ENCODE assay signal across 11 cellular contexts in genomic region chr19:22422220-22422619, GRCh38. TPM values are rescaled to one million over a fixed set of nuclear protein-coding genes. Genes with fewer than 3 reads are reported as not detected.
DNase-seq lines count a peak whose midpoint lies in the region; ATAC-seq and TF ChIP-seq lines count a peak whose summit lies in the region.
"Had no signal": no experiment of that assay in that cellular context is flagged by ENCODE, and none has a peak within 500 bp of the region (broad histone marks: within the 10 kb centered on the region; RNA-seq: fewer than 3 reads in every experiment).

TSS of gene ZNF98 (minus strand) at chr19:22422346. CDS start at chr19:22422224, 122 bp downstream.

- TF ChIP-seq CTCF in heart left ventricle (IDR thresholded peaks at IDR 0.05) = no peak
- TF ChIP-seq CTCF in parathyroid adenoma (IDR thresholded peaks at IDR 0.05) = no peak
- TF ChIP-seq CTCF in left lung (IDR thresholded peaks at IDR 0.05) = no peak

- DNase-seq in C1 segment of cervical spinal cord (lab: John Stamatoyannopoulos, UW) = peak in 9 of 14 donors; percentile 1 to 48 (median 17)
- DNase-seq in NT2/D1 (ENCODE audit: low read depth, low spot score) = peak; percentile 94
- peak; percentile 32 to 84 (median 64) for DNase-seq in heart left ventricle
- no peak for DNase-seq in NCI-H524 (lab: John Stamatoyannopoulos, UW)
- DNase-seq in left lung = no peak
- DNase-seq in activated gamma-delta T cell treated with Interleukin-2 at 50 U/mL for 16 hours = no peak
- DNase-seq: GDM1, mesendoderm, NCI-H69 had no signal

- H3K4me3 ChIP-seq in NT2/D1 (ENCODE audit: insufficient read length, low read depth) (peak within 1 kb of the TSS; percentile 90), heart left ventricle (peak within 1 kb of the TSS in 11 of 12 donors; percentile 10 to 55 (median 50)), parathyroid adenoma (ENCODE audit: low read depth, low read length) (peak within 1 kb of the TSS; percentile 67), left lung (no peak within 1 kb of the TSS)

- peak within 1 kb of the TSS in 2 of 12 donors; percentile 17 to 30 for H3K27ac ChIP-seq in heart left ventricle
- no peak within 1 kb of the TSS for H3K27ac ChIP-seq in parathyroid adenoma
- H3K27ac ChIP-seq in left lung = no peak within 1 kb of the TSS

- H3K36me3 ChIP-seq in NT2/D1 (ENCODE audit: insufficient read depth, insufficient read length, low read length) (peaks cover 18% of the 10 kb centered on the region), heart left ventricle (no peaks in the 10 kb centered on the region), parathyroid adenoma (ENCODE audit: control insufficient read depth, insufficient read depth, low read length) (no peaks in the 10 kb centered on the region), left lung (no peaks in the 10 kb centered on the region)

- H3K27me3 ChIP-seq in NT2/D1 (ENCODE audit: insufficient read depth, insufficient read length) (no peaks in the 10 kb centered on the region), heart left ventricle (peaks cover 0 to 10% (median 0%) of the 10 kb centered on the region in 9 donors), parathyroid adenoma (ENCODE audit: control insufficient read depth, insufficient read depth, low read length) (no peaks in the 10 kb centered on the region), left lung (peaks cover 0 to 2% of the 10 kb centered on the region in 2 donors)

- no peaks in the 10 kb centered on the region for H3K79me2 ChIP-seq in parathyroid adenoma

- TF ChIP-seq POLR2A in heart left ventricle (IDR thresholded peaks at IDR 0.05) = no peak

- H3K9me3 ChIP-seq in NT2/D1 (ENCODE audit: insufficient read depth, low read length) = peaks cover 21% of the 10 kb centered on the region; the same call in 1 of the 2 replicates
- H3K9me3 ChIP-seq in heart left ventricle = peaks cover 0 to 46% (median 2%) of the 10 kb centered on the region in 12 donors
- no peaks in the 10 kb centered on the region for H3K9me3 ChIP-seq in parathyroid adenoma (ENCODE audit: control insufficient read depth, low read length)
- peaks cover 0 to 93% of the 10 kb centered on the region in 2 donors for H3K9me3 ChIP-seq in left lung

- H3K4me1 ChIP-seq in NT2/D1 (ENCODE audit: insufficient read depth, insufficient read length) (peaks cover 3% of the 10 kb centered on the region), heart left ventricle (peaks cover 0 to 3% (median 0%) of the 10 kb centered on the region in 12 donors), parathyroid adenoma (no peaks in the 10 kb centered on the region), left lung (no peaks in the 10 kb centered on the region)

- peak within 1 kb of the TSS; percentile 65 for H3K4me2 ChIP-seq in parathyroid adenoma (ENCODE audit: low read length)

- WGBS in heart left ventricle, 4 donors = 1 to 4% (median 2%) methylated on average over 13 to 16 of the region's 16 CpGs

- H3K9ac ChIP-seq in NT2/D1 (ENCODE audit: insufficient read length, low read depth) (peak within 1 kb of the TSS; percentile 88), parathyroid adenoma (no peak within 1 kb of the TSS)

- no peak within 1 kb of the TSS for H2AFZ ChIP-seq in parathyroid adenoma

- intact Hi-C loops in heart left ventricle (cut with DNase I) (no loop called here), left lung (cut with DNase I) (no loop called here)

- ATAC-seq in heart left ventricle (peak; percentile 37 to 100 (median 72)), GM21526 (IDR thresholded peaks at IDR 0.05; ENCODE audit: low FRiP score, unreplicated experiment) (no peak), left lung (no peak)

RNA-seq across cellular contexts. Expression of gene ZNF98, which starts in this region (rescaled TPM):
- total RNA-seq in heart left ventricle (1 to 10 TPM in 5 of 9 donors, under 1 TPM in 2, not detected in 2; 0.10 to 4.7 (median 2.0) TPM), left lung (under 1 TPM in 1 of 2 donors, not detected in 1; 0.63 TPM)
- polyA plus RNA-seq in heart left ventricle = 1 to 10 TPM in 1 of 2 donors, under 1 TPM in 1; 0.19 to 2.6 TPM

Comparison
In these comparisons a context has a peak if more than half of its experiments do, and no peak if none do; other contexts are left out.
1. DNase-seq: peak in C1 segment of cervical spinal cord (9 of 14), NT2/D1 (single experiment) and heart left ventricle (5 of 5); none in NCI-H524 (0 of 2), left lung (0 of 2) and activated gamma-delta T cell treated with Interleukin-2 at 50 U/mL for 16 hours (single experiment).
2. H3K4me3 ChIP-seq: peak in NT2/D1 (single experiment), heart left ventricle (11 of 12) and parathyroid adenoma (single experiment); none in left lung (0 of 2).
3. ATAC-seq: peak in heart left ventricle (4 of 4); none in GM21526 (single experiment) and left lung (single experiment).